In genomic region chr4:176856421-176856820, GRCh38 we compare ENCODE assay signal across 25 cellular contexts.
"Had no signal": no experiment of that assay in that cellular context is flagged by ENCODE, and none has a peak within 500 bp of the region (broad histone marks: within the 10 kb centered on the region; RNA-seq: fewer than 3 reads in every experiment).

No MANE protein-coding gene starts in this region.

- H3K4me1 ChIP-seq: ascending aorta had no signal

- H3K27ac ChIP-seq: ascending aorta, cardiac muscle cell, KMS-11, PC-9, SK-N-MC had no signal

- H3K9ac ChIP-seq: KMS-11 had no signal

- H2AFZ ChIP-seq: PC-9 had no signal

- H3K4me2 ChIP-seq: KMS-11, PC-9 had no signal

- H3K36me3 ChIP-seq: ascending aorta, cardiac muscle cell had no signal

- H3K4me3 ChIP-seq: ascending aorta, cardiac muscle cell, PC-9, SK-N-MC had no signal

- H3K27me3 ChIP-seq: ascending aorta, cardiac muscle cell had no signal

- DNase-seq: activated CD4-positive, alpha-beta T cell treated with anti-CD3 and anti-CD28 coated beads, Interleukin-2, amount 10 ng/mL, durations not matched to agents 24 days and 14 days; activated CD4-positive, alpha-beta T cell treated with anti-CD3 and anti-CD28 coated beads, Interleukin-2, amount 50 U/mL, for 4 hours; activated CD8-positive, alpha-beta T cell treated with anti-CD3 and anti-CD28 coated beads for 36 hours; activated effector memory CD4-positive, alpha-beta T cell treated with anti-CD3 and anti-CD28 coated beads, Interleukin-2, amount 50 U/mL, for 16 hours; activated naive CD4-positive, alpha-beta T cell; activated naive CD8-positive, alpha-beta T cell treated with anti-CD3 and anti-CD28 coated beads, Interleukin-2, amount 10 ng/mL, durations not matched to agents 7 days and 5 days; activated T-cell treated with anti-CD3 and anti-CD28 coated beads, Interleukin-2, amount 50 U/mL, for 1 hour; activated T-cell treated with anti-CD3 and anti-CD28 coated beads, Interleukin-2, amount 50 U/mL, for 72 hours; amygdala; MM.1S; MV-4-11; NCI-H1092; NCI-H1436 treated with DMSO at 0.1 percent for 48 hours; NCI-H187; NCI-H2029 treated with DMSO at 0.1 percent for 48 hours; NCI-H2107; NCI-H2171; NCI-H510A; NCI-H69; PC-9; Right ventricle myocardium superior had no signal
